Comparison of ENCODE assay signal across 20 cellular contexts in genomic region chr6:141242957-141243356, GRCh38.
A peak's percentile ranks its signal among the peaks of the same experiment; 100 is the strongest.
DNase-seq lines count a peak whose midpoint lies in the region; ATAC-seq, FAIRE-seq and TF ChIP-seq lines count a peak whose summit lies in the region.
"Had no signal": no experiment of that assay in that cellular context is flagged by ENCODE, and none has a peak within 500 bp of the region (broad histone marks: within the 10 kb centered on the region; RNA-seq: fewer than 3 reads in every experiment).

No MANE protein-coding gene starts in this region.

- TF ChIP-seq POLR2A in HepG2 (IDR thresholded peaks at IDR 0.05; ENCODE audit: insufficient read depth in 1 of 2, low read depth in 2 of 2, low read length in 2 of 2) (no peak), right lobe of liver (IDR thresholded peaks at IDR 0.05) (no peak), thyroid gland (IDR thresholded peaks at IDR 0.05) (no peak), prostate gland (IDR thresholded peaks at IDR 0.05) (no peak)

- no peaks in the 10 kb centered on the region for H3K9me3 Mint-ChIP-seq in effector memory CD8-positive, alpha-beta T cell
- H3K9me3 Mint-ChIP-seq: CD4-positive, alpha-beta memory T cell; HFFc6; IgD-negative memory B cell had no signal

- no peak for FAIRE-seq in HepG2 (lab: Jason Lieb, UNC)
- peak; percentile 8 for FAIRE-seq in endometrium (lab: Jason Lieb, UNC)
- FAIRE-seq in pancreas (lab: Jason Lieb, UNC), result peak; percentile 89

- H3K9me3 ChIP-seq in HepG2 (ENCODE audit: low read length) (no peaks in the 10 kb centered on the region), right lobe of liver (no peaks in the 10 kb centered on the region), pancreas (no peaks in the 10 kb centered on the region), thyroid gland (no peaks in the 10 kb centered on the region), prostate gland (no peaks in the 10 kb centered on the region)
- H3K9me3 ChIP-seq: BLaER1 had no signal

- no peak for ATAC-seq in HepG2
- no peak for ATAC-seq in right lobe of liver
- ATAC-seq in pancreas, result no peak
- ATAC-seq in effector memory CD8-positive, alpha-beta T cell (replicated peaks), result no peak
- ATAC-seq: HCT116 had no signal

- H3K27me3 ChIP-seq in HepG2 (ENCODE audit: control insufficient read depth in 1 of 2, insufficient read depth in 2 of 2, low read length in 2 of 2), result no peaks in the 10 kb centered on the region
- H3K27me3 ChIP-seq in right lobe of liver, result no peaks in the 10 kb centered on the region
- no peaks in the 10 kb centered on the region for H3K27me3 ChIP-seq in pancreas
- H3K27me3 ChIP-seq in thyroid gland, result no peaks in the 10 kb centered on the region
- no peaks in the 10 kb centered on the region for H3K27me3 ChIP-seq in prostate gland (replicated peaks; ENCODE audit: insufficient read depth)
- H3K27me3 ChIP-seq: BLaER1 had no signal

- H3K27ac ChIP-seq in HepG2 (ENCODE audit: extremely low read length, insufficient read depth, low read length), result no peak overlapping the region
- no peak overlapping the region for H3K27ac ChIP-seq in right lobe of liver
- H3K27ac ChIP-seq in pancreas, result no peak overlapping the region
- H3K27ac ChIP-seq in thyroid gland, result no peak overlapping the region
- no peak overlapping the region for H3K27ac ChIP-seq in prostate gland
- H3K27ac ChIP-seq: 22Rv1, BLaER1, HL-60 had no signal

- DNase-seq in HepG2 (ENCODE audit: low spot score), result no peak
- no peak for DNase-seq in right lobe of liver
- DNase-seq in pancreas, result no peak
- DNase-seq in effector memory CD8-positive, alpha-beta T cell, result no peak
- DNase-seq in thyroid gland, result no peak
- DNase-seq in prostate gland (ENCODE audit: low spot score), result no peak
- DNase-seq: Calu3; CD4-positive, alpha-beta memory T cell; DMS79 treated with DMSO at 0.1 percent for 48 hours; GF-D8; GOT3; H7; HFFc6 had no signal

- no peak overlapping the region for H3K4me3 Mint-ChIP-seq in effector memory CD8-positive, alpha-beta T cell
- H3K4me3 Mint-ChIP-seq: CD14-positive monocyte; CD4-positive, alpha-beta memory T cell; HFFc6; IgD-negative memory B cell had no signal

- no peak overlapping the region for H3K4me2 ChIP-seq in HepG2 (ENCODE audit: low read depth, low read length)
- H3K4me2 ChIP-seq: BLaER1 had no signal

- no peaks in the 10 kb centered on the region for H3K79me2 ChIP-seq in HepG2 (ENCODE audit: insufficient read depth, low read length)

- CTCF ChIA-PET in HepG2 (lab: Yijun Ruan, JAX; ENCODE audit: low intra/inter-chr PET ratio, low total read pairs), result no interaction called here

- no peak for TF ChIP-seq CTCF in HepG2 (CRISPR knock-in tag; IDR thresholded peaks at IDR 0.05)
- TF ChIP-seq CTCF in right lobe of liver (IDR thresholded peaks at IDR 0.05), result no peak
- no peak for TF ChIP-seq CTCF in pancreas (IDR thresholded peaks at IDR 0.05)
- TF ChIP-seq CTCF in thyroid gland (IDR thresholded peaks at IDR 0.05), result no peak
- no peak for TF ChIP-seq CTCF in prostate gland (IDR thresholded peaks at IDR 0.05)

- H3K4me3 ChIP-seq in HepG2 (replicated peaks in 1 of 3; ENCODE audit: insufficient read depth in 1 of 3, low read depth in 2 of 3, low read length in 3 of 3) (no peak overlapping the region), right lobe of liver (no peak overlapping the region), pancreas (no peak overlapping the region), thyroid gland (replicated peaks in 1 of 3) (no peak overlapping the region), prostate gland (no peak overlapping the region)
- H3K4me3 ChIP-seq: BLaER1 had no signal

- no peak overlapping the region for H3K27ac Mint-ChIP-seq in effector memory CD8-positive, alpha-beta T cell
- H3K27ac Mint-ChIP-seq: CD14-positive monocyte; CD4-positive, alpha-beta memory T cell; HFFc6; IgD-negative memory B cell had no signal

- H3K9ac ChIP-seq in HepG2 (ENCODE audit: insufficient read depth, low read depth, low read length), result no peak overlapping the region
- H3K9ac ChIP-seq: BLaER1 had no signal

- no TSS peak for BruUV-seq in HepG2 (replicated peaks; lab: Mats Ljungman, UMichigan)

- 2% methylated on average over 1 of the region's 1 CpG for WGBS in HepG2 (ENCODE audit: low lambda C conversion rate)
- WGBS in right lobe of liver (ENCODE audit: insufficient coverage, low coverage, low lambda C conversion rate, missing lambda C conversion rate), result 68% methylated on average over 1 of the region's 1 CpG
- 44 to 53% methylated on average over 1 of the region's 1 CpG for WGBS in pancreas, 2 donors
- WGBS in thyroid gland, 2 donors, result 76 to 83% methylated on average over 1 of the region's 1 CpG
- 85% methylated on average over 1 of the region's 1 CpG for WGBS in prostate gland

- no peak for TF ChIP-seq RAD21 in HepG2 (CRISPR knock-in tag; IDR thresholded peaks at IDR 0.05)

- H3K4me1 ChIP-seq in HepG2 (ENCODE audit: insufficient read depth, low read length), result no peaks in the 10 kb centered on the region
- H3K4me1 ChIP-seq in right lobe of liver, result no peaks in the 10 kb centered on the region
- H3K4me1 ChIP-seq in pancreas, result no peaks in the 10 kb centered on the region
- H3K4me1 ChIP-seq in thyroid gland, result no peaks in the 10 kb centered on the region
- no peaks in the 10 kb centered on the region for H3K4me1 ChIP-seq in prostate gland (replicated peaks)
- H3K4me1 ChIP-seq: BLaER1 had no signal

- H3K36me3 Mint-ChIP-seq in effector memory CD8-positive, alpha-beta T cell (ENCODE audit: insufficient read depth), result no peaks in the 10 kb centered on the region
- H3K36me3 Mint-ChIP-seq: CD14-positive monocyte; CD4-positive, alpha-beta memory T cell; IgD-negative memory B cell had no signal

- intact Hi-C loops in HepG2 (cut with micrococcal nuclease; ENCODE audit: unreplicated experiment), result no loop called here
- intact Hi-C loops in right lobe of liver (cut with DNase I), result no loop called here
- intact Hi-C loops in pancreas (cut with DNase I), result no loop called here
- intact Hi-C loops in thyroid gland (cut with DNase I), result no loop called here
- intact Hi-C loops in prostate gland (cut with DNase I), result no loop called here

- in situ Hi-C loops in HepG2 (cut with HindIII; ENCODE audit: extremely low pct_ligation_motif_present, low pct_unique_long_range_greater_than_20kb), result no loop called here

- no peaks in the 10 kb centered on the region for H3K4me1 Mint-ChIP-seq in effector memory CD8-positive, alpha-beta T cell (ENCODE audit: low read depth in 2 of 2)
- H3K4me1 Mint-ChIP-seq: CD14-positive monocyte; CD4-positive, alpha-beta memory T cell; IgD-negative memory B cell had no signal

- H3K36me3 ChIP-seq in HepG2 (replicated peaks in 1 of 2; ENCODE audit: control insufficient read depth in 1 of 2, insufficient read depth in 2 of 2, low read length in 2 of 2), result no peaks in the 10 kb centered on the region
- H3K36me3 ChIP-seq in right lobe of liver, result no peaks in the 10 kb centered on the region
- no peaks in the 10 kb centered on the region for H3K36me3 ChIP-seq in pancreas
- H3K36me3 ChIP-seq in thyroid gland, result no peaks in the 10 kb centered on the region
- no peaks in the 10 kb centered on the region for H3K36me3 ChIP-seq in prostate gland
- H3K36me3 ChIP-seq: BLaER1 had no signal

- no peaks in the 10 kb centered on the region for H4K20me1 ChIP-seq in HepG2 (ENCODE audit: insufficient read depth, low read length)
- H4K20me1 ChIP-seq: BLaER1 had no signal

- H2AFZ ChIP-seq in HepG2 (ENCODE audit: low read length), result no peak overlapping the region

- TF ChIP-seq EP300 in HepG2 (IDR thresholded peaks at IDR 0.05; ENCODE audit: low read depth in 2 of 2, low read length in 2 of 2), result no peak
- TF ChIP-seq EP300 in HepG2 (CRISPR knock-in tag; IDR thresholded peaks at IDR 0.05; ENCODE audit: borderline replicate concordance), result no peak

- H3K27me3 Mint-ChIP-seq in effector memory CD8-positive, alpha-beta T cell, result peaks cover 6 to 7% of the 10 kb centered on the region in 2 donors
- H3K27me3 Mint-ChIP-seq: CD4-positive, alpha-beta memory T cell; IgD-negative memory B cell had no signal

- POLR2A ChIA-PET in HepG2 (lab: Yijun Ruan, JAX), result no interaction called here

TF ChIP-seq in HepG2, 621 proteins besides CTCF, POLR2A, EP300 and RAD21:
- peak; percentile 18; the same call in 1 of the 2 replicates for TF ChIP-seq MAFF (IDR thresholded peaks at IDR 0.05; ENCODE audit: low read depth, low read length)
- TF ChIP-seq MAFK (conservative IDR thresholded peaks at IDR 0.05 in 1 of 2, IDR thresholded peaks at IDR 0.05 in 1 of 2; ENCODE audit: low read length in 2 of 2), result peak; percentile 32 to 65; a peak in 2 of 4 replicates
- no peak for TF ChIP-seq TRIM22 (IDR thresholded peaks at IDR 0.05)
